In genomic region chr13:113220141-113220598, GRCh38 we compare ENCODE assay signal across 16 cellular contexts. TPM values are rescaled to one million over a fixed set of nuclear protein-coding genes. Genes with fewer than 3 reads are reported as not detected.
A peak's percentile ranks its signal among the peaks of the same experiment; 100 is the strongest.
DNase-seq lines count a peak whose midpoint lies in the region; ATAC-seq, FAIRE-seq and TF ChIP-seq lines count a peak whose summit lies in the region.
"Had no signal": no experiment of that assay in that cellular context is flagged by ENCODE, and none has a peak within 500 bp of the region (broad histone marks: within the 10 kb centered on the region; RNA-seq: fewer than 3 reads in every experiment).

No MANE protein-coding gene starts in this region.

- no peak for FAIRE-seq in small intestine (lab: Jason Lieb, UNC)

- H3K36me3 Mint-ChIP-seq in HFFc6 (ENCODE audit: low read depth) (peaks cover 38% of the 10 kb centered on the region), WTC11 (peaks cover 51% of the 10 kb centered on the region)

- ATAC-seq in WTC11 = no peak
- ATAC-seq in left colon = peak; percentile 84
- ATAC-seq in GM21526 (IDR thresholded peaks at IDR 0.05; ENCODE audit: low FRiP score, unreplicated experiment) = no peak
- ATAC-seq: stimulated activated naive CD8-positive, alpha-beta T cell treated with anti-CD3 and anti-CD28 coated beads, Interleukin-15, Interleukin-2, amounts not matched to agents 100 U/mL and 50 U/mL, for 24 hours had no signal

- no peak overlapping the region; the same call in 1 of the 2 replicates for H3K4me3 Mint-ChIP-seq in HFFc6
- H3K4me3 Mint-ChIP-seq in WTC11 = no peak overlapping the region
- H3K4me3 Mint-ChIP-seq: activated T-cell treated with anti-CD3 and anti-CD28 coated beads, Interleukin-2, amount 50 U/mL, for 4 hours had no signal

- POLR2A ChIA-PET in WTC11 (lab: Charles Lee) = interaction anchor here (1.2 kb wide), 1 partner anchor 11 kb away, joined by 3 read pairs; the partner anchor contains the start of gene CUL4A

- H3K27ac Mint-ChIP-seq in HFFc6 = peak overlapping the region; percentile 75
- peak overlapping the region; percentile 88 for H3K27ac Mint-ChIP-seq in WTC11

- no peak for DNase-seq in HFFc6
- DNase-seq in WTC11 (ENCODE audit: low spot score) = no peak
- DNase-seq in left colon = peak; percentile 62 to 72
- DNase-seq in small intestine = peak; percentile 90
- no peak for DNase-seq in NCI-H1105 (lab: John Stamatoyannopoulos, UW)
- DNase-seq in central memory CD4-positive, alpha-beta T cell = no peak
- DNase-seq: anterior cingulate cortex; C1 segment of cervical spinal cord; hypothalamus; KBM-7; NCI-H1092; NCI-H2171; SHP77 treated with DMSO at 0.1 percent for 48 hours; stimulated activated naive CD8-positive, alpha-beta T cell treated with anti-CD3 and anti-CD28 coated beads, Interleukin-15, Interleukin-2, amounts not matched to agents 100 U/mL and 50 U/mL, for 24 hours had no signal

- H3K27ac ChIP-seq in small intestine (ENCODE audit: low read depth in 1 of 2, low read length in 1 of 2) = peak overlapping the region in 1 of 2 donors; percentile 60

- H3K4me3 ChIP-seq in small intestine (ENCODE audit: low read depth in 1 of 2, low read length in 2 of 2) = no peak overlapping the region

- no peaks in the 10 kb centered on the region for H3K9me3 ChIP-seq in small intestine (ENCODE audit: control insufficient read depth, low read depth)

- CTCF ChIA-PET in WTC11 (lab: Charles Lee) = no interaction called here

- TF ChIP-seq CTCF in HFFc6 (IDR thresholded peaks at IDR 0.05) (no peak), WTC11 (IDR thresholded peaks at IDR 0.05) (no peak)

- peaks cover 0 to 4% of the 10 kb centered on the region in 2 donors for H3K36me3 ChIP-seq in small intestine (ENCODE audit: control insufficient read depth in 2 of 2, insufficient read depth in 2 of 2, low read length in 2 of 2)

- WGBS in small intestine, 3 donors = 15 to 58% (median 42%) methylated on average over 13 of the region's 13 CpGs

- H3K9me3 Mint-ChIP-seq in HFFc6 = no peaks in the 10 kb centered on the region
- H3K9me3 Mint-ChIP-seq in WTC11 = no peaks in the 10 kb centered on the region
- H3K9me3 Mint-ChIP-seq: activated T-cell treated with anti-CD3 and anti-CD28 coated beads, Interleukin-2, amount 50 U/mL, for 4 hours had no signal

- H3K4me1 Mint-ChIP-seq in HFFc6 (ENCODE audit: low read depth) (peaks cover 27% of the 10 kb centered on the region), WTC11 (peaks cover 3% of the 10 kb centered on the region; the same call in 1 of the 2 replicates)

- no peaks in the 10 kb centered on the region for H3K27me3 ChIP-seq in small intestine (ENCODE audit: control insufficient read depth in 2 of 2, insufficient read depth in 2 of 2, low read length in 2 of 2)

- peaks cover 2% of the 10 kb centered on the region; the same call in 1 of the 2 replicates for H3K27me3 Mint-ChIP-seq in HFFc6 (ENCODE audit: insufficient read depth)
- H3K27me3 Mint-ChIP-seq in WTC11 (ENCODE audit: low read depth) = no peaks in the 10 kb centered on the region

- peaks cover 2 to 5% of the 10 kb centered on the region in 2 donors for H3K4me1 ChIP-seq in small intestine (ENCODE audit: control insufficient read depth in 2 of 2, insufficient read depth in 1 of 2, low read depth in 1 of 2, low read length in 1 of 2)

- intact Hi-C loops in left colon (cut with DNase I, micrococcal nuclease) = no loop called here

TF ChIP-seq in WTC11, 78 proteins besides CTCF, POLR2A, EP300 and RAD21 (continues in another document):
- TF ChIP-seq EMX1 (CRISPR knock-in tag; IDR thresholded peaks at IDR 0.05) = no peak
- no peak for TF ChIP-seq OVOL2 (CRISPR knock-in tag; IDR thresholded peaks at IDR 0.05; ENCODE audit: borderline replicate concordance)
- TF ChIP-seq ZNF512 (CRISPR knock-in tag; IDR thresholded peaks at IDR 0.05; ENCODE audit: borderline replicate concordance) = no peak
- TF ChIP-seq HMGXB4 (CRISPR knock-in tag; IDR thresholded peaks at IDR 0.05) = no peak
- no peak for TF ChIP-seq GABPB1 (CRISPR knock-in tag; IDR thresholded peaks at IDR 0.05)
- TF ChIP-seq STAT6 (CRISPR knock-in tag; conservative IDR thresholded peaks at IDR 0.05; ENCODE audit: low read depth) = no peak
- TF ChIP-seq, protein P1, sequence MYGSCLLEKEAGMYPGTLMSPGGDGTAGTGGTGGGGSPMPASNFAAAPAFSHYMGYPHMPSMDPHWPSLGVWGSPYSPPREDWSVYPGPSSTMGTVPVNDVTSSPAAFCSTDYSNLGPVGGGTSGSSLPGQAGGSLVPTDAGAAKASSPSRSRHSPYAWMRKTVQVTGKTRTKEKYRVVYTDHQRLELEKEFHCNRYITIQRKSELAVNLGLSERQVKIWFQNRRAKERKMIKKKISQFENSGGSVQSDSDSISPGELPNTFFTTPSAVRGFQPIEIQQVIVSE (CRISPR knock-in tag; IDR thresholded peaks at IDR 0.05; ENCODE audit: borderline replicate concordance) = no peak
- no peak for TF ChIP-seq ZNF425 (CRISPR knock-in tag; conservative IDR thresholded peaks at IDR 0.05)
- no peak for TF ChIP-seq TEAD1 (CRISPR knock-in tag; IDR thresholded peaks at IDR 0.05)
- TF ChIP-seq NR1H2 (CRISPR knock-in tag; IDR thresholded peaks at IDR 0.05) = no peak

RNA-seq across cellular contexts. Expression of gene CUL4A, which starts 10.8 kb away (rescaled TPM):
- total RNA-seq in HFFc6 (2021; fragmentation: NEBNext Ultra II Directional; extraction: Animal tissue kit (Norgen Biotek cat#: 25700)) = 100 to 1,000 TPM in 2 of 6 experiments, 10 to 100 TPM in 4; 90.5 to 104 (median 97.0) TPM
- total RNA-seq in WTC11 (2021) = 97.4 to 100 TPM (median 99.9 TPM) in 3 replicates
- total RNA-seq in left colon = 10 to 100 TPM; 53.2 to 63.0 TPM
- polyA plus RNA-seq in small intestine = 10 to 100 TPM; 30.2 to 32.7 (median 32.4) TPM

RNA-seq across cellular contexts. Expression of gene PCID2, which starts 11.7 kb away (rescaled TPM):
- total RNA-seq in HFFc6 (2021; fragmentation: NEBNext Ultra II Directional; extraction: Animal tissue kit (Norgen Biotek cat#: 25700)) = 10 to 100 TPM; 59.1 to 72.5 (median 68.3) TPM
- total RNA-seq in WTC11 (2021) (64.9 to 69.4 TPM (median 68.5 TPM) in 3 replicates), left colon (10 to 100 TPM; 23.3 to 26.3 TPM)
- polyA plus RNA-seq in small intestine = 10 to 100 TPM; 21.6 to 33.4 (median 26.6) TPM

Comparison
In these comparisons a context has a peak if more than half of its experiments do, and no peak if none do; other contexts are left out.
1. DNase-seq: peak in left colon (2 of 2) and small intestine (single experiment); none in HFFc6 (single experiment), WTC11 (single experiment), NCI-H1105 (single experiment) and central memory CD4-positive, alpha-beta T cell (single experiment).